Comparison of ENCODE assay signal across 22 cellular contexts in the genomic region with DNA sequence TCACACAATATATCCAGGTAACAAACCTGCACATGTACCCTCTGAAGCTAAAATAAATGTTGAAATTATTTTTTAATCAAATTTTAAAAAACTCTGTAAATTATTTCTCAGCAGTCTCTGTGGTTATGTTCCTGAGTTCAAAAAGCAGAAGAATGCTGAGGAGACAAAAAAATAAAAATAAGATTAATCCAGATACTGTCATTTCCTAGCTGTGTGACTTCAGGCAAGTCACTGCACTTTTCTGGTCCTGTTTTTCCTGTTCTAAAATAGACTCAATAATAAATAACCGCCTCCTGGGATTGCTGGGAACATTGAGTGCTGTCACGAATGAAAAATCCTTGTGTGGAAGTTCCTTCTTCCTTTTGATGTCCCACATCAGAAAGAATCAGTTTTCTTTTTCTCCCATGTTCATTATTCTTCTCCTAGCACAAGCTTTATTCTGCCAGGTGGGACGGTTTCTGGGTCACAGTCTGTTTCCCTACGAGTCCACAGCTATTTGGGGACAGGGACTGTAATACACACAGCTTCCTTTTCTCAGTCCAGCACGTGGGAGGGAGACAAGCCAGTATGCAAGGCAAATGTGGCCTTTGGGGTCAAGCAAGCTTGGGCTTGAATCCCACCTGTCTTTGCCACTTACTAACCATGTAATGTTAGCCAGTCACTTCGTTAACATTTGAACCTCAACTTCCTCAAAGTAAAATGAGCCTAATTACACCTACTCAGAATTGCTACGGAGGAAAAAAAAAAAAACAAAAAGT.
DNase-seq lines count a peak whose midpoint lies in the region; ATAC-seq lines count a peak whose summit lies in the region.
"Had no signal": no experiment of that assay in that cellular context is flagged by ENCODE, and none has a peak within 500 bp of the region (broad histone marks: within the 10 kb centered on the region; RNA-seq: fewer than 3 reads in every experiment).

No MANE protein-coding gene starts in this region.

- H3K9me3 ChIP-seq in SJCRH30 (replicated peaks) (0 out of 2 replicates have a peak, but pooled peaks cover 6% of the 10 kb centered on the region), esophagus (ENCODE audit: control insufficient read depth in 2 of 2, insufficient read depth in 1 of 2, low read depth in 1 of 2, low read length in 1 of 2) (no peaks in the 10 kb centered on the region), neuronal stem cell (replicated peaks in 1 of 2; ENCODE audit: control insufficient read depth in 2 of 2, insufficient read depth in 1 of 2, low read depth in 1 of 2, low read length in 2 of 2) (no peaks in the 10 kb centered on the region), HAP-1 (no peaks in the 10 kb centered on the region)
- H3K9me3 ChIP-seq: upper lobe of left lung had no signal

- no peak overlapping the region for H4K91ac ChIP-seq in neuronal stem cell (ENCODE audit: low read depth, low read length, poor library complexity)

- no peak overlapping the region for H3K18ac ChIP-seq in neuronal stem cell (ENCODE audit: low read length)

- peaks cover 23% of the 10 kb centered on the region for H3K4me1 ChIP-seq in SJCRH30
- peaks cover 0 to 5% of the 10 kb centered on the region in 2 donors for H3K4me1 ChIP-seq in esophagus (ENCODE audit: control insufficient read depth in 2 of 2, insufficient read depth in 2 of 2, low read length in 1 of 2)
- H3K4me1 ChIP-seq in neuronal stem cell (ENCODE audit: control insufficient read depth in 2 of 2, insufficient read depth in 1 of 2, low read depth in 1 of 2, low read length in 2 of 2): peaks cover 0 to 2% of the 10 kb centered on the region in 2 donors
- H3K4me1 ChIP-seq in HAP-1: no peaks in the 10 kb centered on the region
- H3K4me1 ChIP-seq: upper lobe of left lung had no signal

- DNase-seq in SJCRH30 (peak; percentile 95 to 98), neuronal stem cell (ENCODE audit: low spot score) (no peak), glomerular visceral epithelial cell (ENCODE audit: extremely low spot score) (no peak), HAP-1 (ENCODE audit: low spot score in 2 of 2) (no peak), NCI-H128 (lab: John Stamatoyannopoulos, UW; ENCODE audit: unreplicated experiment) (no peak)
- no peak for DNase-seq in effector memory CD8-positive, alpha-beta T cell
- DNase-seq: CD4-positive, alpha-beta memory T cell; DMS153; GOT3; hypothalamus; NCI-H1092; NCI-H187 treated with DMSO at 0.1 percent for 48 hours; NCI-H748 treated with DMSO at 0.1 percent for 48 hours; T1000; upper lobe of left lung had no signal

- H3K79me1 ChIP-seq in neuronal stem cell (ENCODE audit: low read depth, low read length): peaks cover 1% of the 10 kb centered on the region

- H3K9ac ChIP-seq in neuronal stem cell (ENCODE audit: low read depth, low read length, poor library complexity): no peak overlapping the region

- H3K27ac ChIP-seq in SJCRH30: peak overlapping the region; percentile 74
- peak overlapping the region; percentile 68 to 93 for H3K27ac ChIP-seq in esophagus (ENCODE audit: low read depth in 2 of 2, low read length in 1 of 2)
- no peak overlapping the region for H3K27ac ChIP-seq in neuronal stem cell (replicated peaks; ENCODE audit: low read length)
- H3K27ac ChIP-seq: upper lobe of left lung had no signal

- no peak overlapping the region for H2BK120ac ChIP-seq in neuronal stem cell (ENCODE audit: low read depth, low read length)

- H4K8ac ChIP-seq in neuronal stem cell (ENCODE audit: low read depth, low read length): peak overlapping the region; percentile 43

- H3K4me3 Mint-ChIP-seq in effector memory CD8-positive, alpha-beta T cell: no peak overlapping the region
- H3K4me3 Mint-ChIP-seq: CD4-positive, alpha-beta memory T cell; central memory CD8-positive, alpha-beta T cell; neural crest cell; WTC11 had no signal

- H3K4me2 ChIP-seq in neuronal stem cell (ENCODE audit: insufficient read depth, low read length, poor library complexity, severe bottlenecking): no peak overlapping the region

- WGBS in esophagus, 2 donors: 28 to 47% methylated on average over 7 of the region's 7 CpGs
- no CpG with 5 or more reads among the region's 7 CpGs for WGBS in neuronal stem cell (ENCODE audit: extremely low coverage in 2 of 2, insufficient read length in 2 of 2, insufficient replicate concordance in 1 of 2), 2 donors

- no peak overlapping the region for H3K4ac ChIP-seq in neuronal stem cell (ENCODE audit: low read length)

- H3K23ac ChIP-seq in neuronal stem cell (ENCODE audit: low read depth, low read length, poor library complexity): no peak overlapping the region

- no peak overlapping the region for H2AFZ ChIP-seq in neuronal stem cell (ENCODE audit: low read length)

- no peaks in the 10 kb centered on the region for H3K36me3 Mint-ChIP-seq in effector memory CD8-positive, alpha-beta T cell (ENCODE audit: insufficient read depth)
- H3K36me3 Mint-ChIP-seq: activated naive CD4-positive, alpha-beta T cell treated with anti-CD3 and anti-CD28 coated beads, Interleukin-2, amount 50 U/mL, for 72 hours; CD4-positive, alpha-beta memory T cell had no signal

- no peaks in the 10 kb centered on the region for H3K4me1 Mint-ChIP-seq in effector memory CD8-positive, alpha-beta T cell (ENCODE audit: low read depth in 2 of 2)
- H3K4me1 Mint-ChIP-seq: CD4-positive, alpha-beta memory T cell; central memory CD8-positive, alpha-beta T cell; neural crest cell had no signal

- in situ Hi-C loops in HAP-1 (cut with MboI; ENCODE audit: low sequenced_read_pairs): no loop called here

- ATAC-seq in HG02610 (IDR thresholded peaks at IDR 0.05; ENCODE audit: unreplicated experiment): peak; percentile 43
- no peak for ATAC-seq in effector memory CD8-positive, alpha-beta T cell (replicated peaks)
- ATAC-seq: activated naive CD4-positive, alpha-beta T cell treated with anti-CD3 and anti-CD28 coated beads, Interleukin-2, amount 50 U/mL, for 72 hours; WTC11 had no signal

- peaks cover 0 to 2% of the 10 kb centered on the region in 2 donors for H3K9me3 Mint-ChIP-seq in effector memory CD8-positive, alpha-beta T cell
- H3K9me3 Mint-ChIP-seq: central memory CD8-positive, alpha-beta T cell; neural crest cell had no signal

- H3K4me3 ChIP-seq in SJCRH30 (no peak overlapping the region), esophagus (ENCODE audit: low read depth in 1 of 2, low read length in 2 of 2) (no peak overlapping the region), neuronal stem cell (ENCODE audit: low read length in 2 of 2) (no peak overlapping the region), HAP-1 (no peak overlapping the region)
- H3K4me3 ChIP-seq: upper lobe of left lung had no signal

- H3K36me3 ChIP-seq in SJCRH30 (peaks cover 6% of the 10 kb centered on the region; the same call in 1 of the 2 replicates), esophagus (ENCODE audit: control insufficient read depth in 2 of 2, insufficient read depth in 2 of 2, low read length in 1 of 2) (no peaks in the 10 kb centered on the region), neuronal stem cell (replicated peaks in 1 of 2; ENCODE audit: control insufficient read depth in 2 of 2, insufficient read depth in 2 of 2, low read length in 2 of 2) (no peaks in the 10 kb centered on the region), HAP-1 (replicated peaks) (no peaks in the 10 kb centered on the region)
- H3K36me3 ChIP-seq: upper lobe of left lung had no signal

- no peak overlapping the region for H2AK5ac ChIP-seq in neuronal stem cell (ENCODE audit: low read depth, low read length)

- H3K27ac Mint-ChIP-seq in effector memory CD8-positive, alpha-beta T cell: no peak overlapping the region
- H3K27ac Mint-ChIP-seq: activated naive CD4-positive, alpha-beta T cell treated with anti-CD3 and anti-CD28 coated beads, Interleukin-2, amount 50 U/mL, for 72 hours; progenitor cell of endocrine pancreas; WTC11 had no signal

- H3K27me3 Mint-ChIP-seq in effector memory CD8-positive, alpha-beta T cell: no peaks in the 10 kb centered on the region
- H3K27me3 Mint-ChIP-seq: CD4-positive, alpha-beta memory T cell; central memory CD8-positive, alpha-beta T cell; progenitor cell of endocrine pancreas had no signal

- H2BK12ac ChIP-seq in neuronal stem cell (ENCODE audit: low read length): no peak overlapping the region

- H2BK15ac ChIP-seq in neuronal stem cell (ENCODE audit: low read length): no peak overlapping the region

- no peak overlapping the region for H2BK5ac ChIP-seq in neuronal stem cell (ENCODE audit: low read length)

- H3K27me3 ChIP-seq in SJCRH30: no peaks in the 10 kb centered on the region
- H3K27me3 ChIP-seq in esophagus (ENCODE audit: control insufficient read depth in 1 of 2, insufficient read depth in 2 of 2, low read length in 2 of 2): no peaks in the 10 kb centered on the region
- no peaks in the 10 kb centered on the region for H3K27me3 ChIP-seq in neuronal stem cell (ENCODE audit: control insufficient read depth in 3 of 3, insufficient read depth in 3 of 3, low read depth in 1 of 3, low read length in 3 of 3)
- H3K27me3 ChIP-seq in HAP-1 (ENCODE audit: low read depth): no peaks in the 10 kb centered on the region
- H3K27me3 ChIP-seq: upper lobe of left lung had no signal

- H3K14ac ChIP-seq in neuronal stem cell (ENCODE audit: low read length): no peak overlapping the region

Comparison
In these comparisons a context has a peak if more than half of its experiments do, and no peak if none do; other contexts are left out.
1. DNase-seq: peak in SJCRH30 (2 of 2); none in neuronal stem cell (single experiment), glomerular visceral epithelial cell (single experiment), HAP-1 (0 of 2), effector memory CD8-positive, alpha-beta T cell (0 of 3) and NCI-H128 (single experiment).